16 cellular contexts compared by ENCODE assay signal in genomic region chr15:63874616-63875015, GRCh38. TPM values are rescaled to one million over a fixed set of nuclear protein-coding genes. Genes with fewer than 3 reads are reported as not detected.
DNase-seq lines count a peak whose midpoint lies in the region; ATAC-seq and TF ChIP-seq lines count a peak whose summit lies in the region.
"Had no signal": no experiment of that assay in that cellular context is flagged by ENCODE, and none has a peak within 500 bp of the region (broad histone marks: within the 10 kb centered on the region; RNA-seq: fewer than 3 reads in every experiment).

No MANE protein-coding gene starts in this region.

- H3K9me3 ChIP-seq in RWPE2 (ENCODE audit: severe bottlenecking) = no peaks in the 10 kb centered on the region
- H3K9me3 ChIP-seq in suprapubic skin = no peaks in the 10 kb centered on the region
- H3K9me3 ChIP-seq in mesenchymal stem cell (ENCODE audit: control insufficient read depth, low read length) = no peaks in the 10 kb centered on the region
- H3K9me3 ChIP-seq: A549, Caco-2 had no signal

- no peaks in the 10 kb centered on the region for H3K36me3 ChIP-seq in RWPE2 (ENCODE audit: low read depth)
- no peaks in the 10 kb centered on the region for H3K36me3 ChIP-seq in suprapubic skin
- H3K36me3 ChIP-seq in mesenchymal stem cell (ENCODE audit: control insufficient read depth in 1 of 2, insufficient read depth in 2 of 2, low read depth in 1 of 2, low read length in 2 of 2) = no peaks in the 10 kb centered on the region

- DNase-seq in ELF-1 (ENCODE audit: low read depth, low spot score) (peak; percentile 64), RWPE2 (ENCODE audit: low spot score) (peak; percentile 23), suprapubic skin (ENCODE audit: low spot score in 2 of 2) (peak; percentile 7 to 30), mesenteric fat pad (ENCODE audit: low spot score) (no peak), mesenchymal stem cell (no peak)
- DNase-seq: AML-193; Caco-2; CD4-positive, alpha-beta T cell; GDM1; H7 had no signal

- H2AFZ ChIP-seq in mesenchymal stem cell (ENCODE audit: low read depth, low read length) = no peak overlapping the region
- H2AFZ ChIP-seq: GM23338 had no signal

- H3K14ac ChIP-seq in mesenchymal stem cell (ENCODE audit: low read length in 2 of 2) = no peak overlapping the region

- no peak for TF ChIP-seq CTCF in RWPE2 (IDR thresholded peaks at IDR 0.05; ENCODE audit: poor library complexity, severe bottlenecking)
- TF ChIP-seq CTCF in suprapubic skin (IDR thresholded peaks at IDR 0.05) = no peak

- H3K27me3 ChIP-seq in RWPE2 (ENCODE audit: insufficient read depth, poor library complexity, severe bottlenecking) (no peaks in the 10 kb centered on the region), suprapubic skin (no peaks in the 10 kb centered on the region), mesenchymal stem cell (ENCODE audit: control insufficient read depth in 1 of 2, insufficient read depth in 1 of 2, low read length in 2 of 2) (peaks cover 0 to 7% of the 10 kb centered on the region in 2 experiments)

- H2BK12ac ChIP-seq in mesenchymal stem cell (ENCODE audit: low read length in 2 of 2) = no peak overlapping the region

- no peak for TF ChIP-seq POLR2A in suprapubic skin (IDR thresholded peaks at IDR 0.05)

- H3K18ac ChIP-seq in mesenchymal stem cell (ENCODE audit: low read depth in 1 of 2, low read length in 2 of 2) = no peak overlapping the region

- no peak overlapping the region for H3K23ac ChIP-seq in mesenchymal stem cell (ENCODE audit: low read length in 2 of 2)

- no peak for TF ChIP-seq EP300 in suprapubic skin (IDR thresholded peaks at IDR 0.05)

- no peak overlapping the region for H2BK5ac ChIP-seq in mesenchymal stem cell (ENCODE audit: low read depth, low read length, poor library complexity, severe bottlenecking)

- ATAC-seq in RWPE2 (ENCODE audit: low read depth) (no peak), esophagus mucosa (peak; percentile 32), HG03571 (IDR thresholded peaks at IDR 0.05; ENCODE audit: unreplicated experiment) (no peak)
- ATAC-seq: A549, GM23338 had no signal

- WGBS in suprapubic skin = 52% methylated on average over 4 of the region's 4 CpGs
- WGBS in mesenchymal stem cell = 49% methylated on average over 3 of the region's 4 CpGs

- H3K27ac ChIP-seq in RWPE2 (ENCODE audit: poor library complexity, severe bottlenecking) (no peak overlapping the region), suprapubic skin (no peak overlapping the region), mesenchymal stem cell (ENCODE audit: low read length, poor library complexity, severe bottlenecking) (no peak overlapping the region)
- H3K27ac ChIP-seq: 22Rv1, A549, C4-2B had no signal

- no peak overlapping the region for H2AK5ac ChIP-seq in mesenchymal stem cell (ENCODE audit: low read length, severe bottlenecking)

- H3K9ac ChIP-seq in mesenchymal stem cell (ENCODE audit: low read length) = no peak overlapping the region

- H3K4ac ChIP-seq in mesenchymal stem cell (ENCODE audit: low read depth in 1 of 2, low read length in 2 of 2) = no peak overlapping the region

- H3K4me3 ChIP-seq in RWPE2 (ENCODE audit: severe bottlenecking) (no peak overlapping the region), suprapubic skin (no peak overlapping the region), mesenchymal stem cell (ENCODE audit: insufficient read depth in 1 of 2, low read depth in 1 of 2, low read length in 2 of 2) (no peak overlapping the region)
- H3K4me3 ChIP-seq: A549, GM23338 had no signal

- no peak overlapping the region for H4K91ac ChIP-seq in mesenchymal stem cell (ENCODE audit: low read length)

- H3K4me1 ChIP-seq in RWPE2 (ENCODE audit: insufficient read depth, poor library complexity, severe bottlenecking) (no peaks in the 10 kb centered on the region), suprapubic skin (no peaks in the 10 kb centered on the region), mesenchymal stem cell (ENCODE audit: control insufficient read depth, insufficient read depth, low read depth, low read length) (peaks cover 2% of the 10 kb centered on the region)

- no peak overlapping the region for H4K8ac ChIP-seq in mesenchymal stem cell (ENCODE audit: low read length)

- H3K4me2 ChIP-seq in mesenchymal stem cell (ENCODE audit: low read length, poor library complexity, severe bottlenecking) = no peak overlapping the region
- H3K4me2 ChIP-seq: A549, GM23338 had no signal

- no peaks in the 10 kb centered on the region for H3K79me1 ChIP-seq in mesenchymal stem cell (replicated peaks; ENCODE audit: low read length, poor library complexity, severe bottlenecking)

- no peak overlapping the region for H2BK15ac ChIP-seq in mesenchymal stem cell (ENCODE audit: low read depth, poor library complexity, severe bottlenecking)

- no peak overlapping the region for H2BK120ac ChIP-seq in mesenchymal stem cell (ENCODE audit: low read depth, low read length)

RNA-seq across cellular contexts. Expression of gene HERC1, which starts 40.9 kb away (rescaled TPM):
- total RNA-seq in esophagus mucosa (41.5 TPM), suprapubic skin (100 to 1,000 TPM in 3 of 4 donors, 10 to 100 TPM in 1; 74.2 to 155 (median 112) TPM), mesenteric fat pad (93.7 TPM)
- polyA plus RNA-seq in mesenchymal stem cell (2013, experiment 1 of 2) = 10.2 TPM
- 9.1 TPM for polyA plus RNA-seq in mesenchymal stem cell (2013, experiment 2 of 2)

Comparison
In these comparisons a context has a peak if more than half of its experiments do, and no peak if none do; other contexts are left out.
1. DNase-seq: peak in ELF-1 (single experiment), RWPE2 (single experiment) and suprapubic skin (2 of 2); none in mesenteric fat pad (single experiment) and mesenchymal stem cell (single experiment).